Comparison of ENCODE assay signal across 9 cellular contexts in genomic region chr1:233518344-233518743, GRCh38.
DNase-seq lines count a peak whose midpoint lies in the region; ATAC-seq and TF ChIP-seq lines count a peak whose summit lies in the region.
"Had no signal": no experiment of that assay in that cellular context is flagged by ENCODE, and none has a peak within 500 bp of the region (broad histone marks: within the 10 kb centered on the region; RNA-seq: fewer than 3 reads in every experiment).

No MANE protein-coding gene starts in this region.

- H3K27me3 Mint-ChIP-seq in effector memory CD8-positive, alpha-beta T cell, result peaks cover 12 to 18% of the 10 kb centered on the region in 2 donors

- no TSS peak for BruUV-seq in PC-9 (replicated peaks; lab: Mats Ljungman, UMichigan)

- H3K27ac ChIP-seq in PC-9, result no peak overlapping the region

- H3F3A ChIP-seq in PC-9 (ENCODE audit: insufficient read depth, low read depth), result peaks cover 13% of the 10 kb centered on the region

- no peak overlapping the region for H3K27ac Mint-ChIP-seq in effector memory CD8-positive, alpha-beta T cell
- H3K27ac Mint-ChIP-seq: stimulated activated naive CD8-positive, alpha-beta T cell treated with anti-CD3 and anti-CD28 coated beads, Interleukin-15, Interleukin-2, amounts not matched to agents 100 ng/mL and 50 ng/mL, for 24 hours had no signal

- TF ChIP-seq CTCF in PC-9 (conservative IDR thresholded peaks at IDR 0.05), result peak; percentile 81

- peaks cover 16% of the 10 kb centered on the region for H3K4me1 ChIP-seq in PC-9 (replicated peaks; ENCODE audit: insufficient read depth)

- H2AFZ ChIP-seq in PC-9, result peak overlapping the region; percentile 48; the same call in 1 of the 2 replicates

- no peaks in the 10 kb centered on the region for H4K20me1 ChIP-seq in PC-9 (ENCODE audit: insufficient read depth)

- TF ChIP-seq POLR2A in erythroblast (IDR thresholded peaks at IDR 0.05; ENCODE audit: low read length), result no peak

- POLR2A ChIA-PET in PC-9 (lab: Charles Lee; ENCODE audit: unreplicated experiment), result no interaction called here

- H3K4me2 ChIP-seq in PC-9, result 0 out of 2 replicates have a peak overlapping the region, but pooled peaks have one; percentile 3

- no peak overlapping the region for H3K4me3 Mint-ChIP-seq in effector memory CD8-positive, alpha-beta T cell
- H3K4me3 Mint-ChIP-seq: stimulated activated naive CD8-positive, alpha-beta T cell treated with anti-CD3 and anti-CD28 coated beads, Interleukin-15, Interleukin-2, amounts not matched to agents 100 ng/mL and 50 ng/mL, for 24 hours had no signal

- no peaks in the 10 kb centered on the region for H3K9me2 ChIP-seq in PC-9 (ENCODE audit: insufficient read depth)

- H3K36me3 ChIP-seq in PC-9 (ENCODE audit: low read depth), result no peaks in the 10 kb centered on the region

- DNase-seq in CMK (ENCODE audit: low read depth) (peak; percentile 20), PC-9 (peak; percentile 25 to 50), erythroblast (lab: John Stamatoyannopoulos, UW) (peak; percentile 15 to 45), hepatic stellate cell (ENCODE audit: low spot score) (no peak)
- DNase-seq in stimulated activated CD4-positive, alpha-beta T cell treated with anti-CD3 and anti-CD28 coated beads, Interleukin-15, amount 100 ng/mL, for 24 hours, result peak; percentile 42
- DNase-seq in effector memory CD8-positive, alpha-beta T cell, result no peak

- H3K36me3 Mint-ChIP-seq in effector memory CD8-positive, alpha-beta T cell (ENCODE audit: insufficient read depth), result no peaks in the 10 kb centered on the region

- no peak overlapping the region for H3K4me3 ChIP-seq in PC-9

- CTCF ChIA-PET in PC-9 (lab: Charles Lee), result no interaction called here

- peaks cover 0 to 2% of the 10 kb centered on the region in 2 donors for H3K9me3 Mint-ChIP-seq in effector memory CD8-positive, alpha-beta T cell

- intact Hi-C loops in PC-9 (cut with micrococcal nuclease; ENCODE audit: unreplicated experiment), result loop anchor here (2.0 kb wide), 1 partner anchor 78 kb away; no protein-coding TSS in a partner anchor

- no peaks in the 10 kb centered on the region for H3K9me3 ChIP-seq in PC-9 (ENCODE audit: insufficient read depth, low read depth)

- no peaks in the 10 kb centered on the region for H3K27me3 ChIP-seq in PC-9 (ENCODE audit: insufficient read depth, low read depth)

- ATAC-seq in GM21447 (IDR thresholded peaks at IDR 0.05; ENCODE audit: unreplicated experiment), result peak; percentile 53
- no peak for ATAC-seq in HG03139 (IDR thresholded peaks at IDR 0.05; ENCODE audit: unreplicated experiment)
- ATAC-seq in effector memory CD8-positive, alpha-beta T cell (replicated peaks), result no peak

- H3K79me2 ChIP-seq in PC-9 (ENCODE audit: low read depth), result no peaks in the 10 kb centered on the region

- no peaks in the 10 kb centered on the region for H3K4me1 Mint-ChIP-seq in effector memory CD8-positive, alpha-beta T cell (ENCODE audit: low read depth in 2 of 2)

Comparison
In these comparisons a context has a peak if more than half of its experiments do, and no peak if none do; other contexts are left out.
1. DNase-seq: peak in CMK (single experiment), PC-9 (2 of 2), erythroblast (2 of 2) and stimulated activated CD4-positive, alpha-beta T cell treated with anti-CD3 and anti-CD28 coated beads, Interleukin-15, amount 100 ng/mL, for 24 hours (single experiment); none in effector memory CD8-positive, alpha-beta T cell (0 of 3) and hepatic stellate cell (single experiment).